ENCODE assay signal across 8 cellular contexts in the genomic region with DNA sequence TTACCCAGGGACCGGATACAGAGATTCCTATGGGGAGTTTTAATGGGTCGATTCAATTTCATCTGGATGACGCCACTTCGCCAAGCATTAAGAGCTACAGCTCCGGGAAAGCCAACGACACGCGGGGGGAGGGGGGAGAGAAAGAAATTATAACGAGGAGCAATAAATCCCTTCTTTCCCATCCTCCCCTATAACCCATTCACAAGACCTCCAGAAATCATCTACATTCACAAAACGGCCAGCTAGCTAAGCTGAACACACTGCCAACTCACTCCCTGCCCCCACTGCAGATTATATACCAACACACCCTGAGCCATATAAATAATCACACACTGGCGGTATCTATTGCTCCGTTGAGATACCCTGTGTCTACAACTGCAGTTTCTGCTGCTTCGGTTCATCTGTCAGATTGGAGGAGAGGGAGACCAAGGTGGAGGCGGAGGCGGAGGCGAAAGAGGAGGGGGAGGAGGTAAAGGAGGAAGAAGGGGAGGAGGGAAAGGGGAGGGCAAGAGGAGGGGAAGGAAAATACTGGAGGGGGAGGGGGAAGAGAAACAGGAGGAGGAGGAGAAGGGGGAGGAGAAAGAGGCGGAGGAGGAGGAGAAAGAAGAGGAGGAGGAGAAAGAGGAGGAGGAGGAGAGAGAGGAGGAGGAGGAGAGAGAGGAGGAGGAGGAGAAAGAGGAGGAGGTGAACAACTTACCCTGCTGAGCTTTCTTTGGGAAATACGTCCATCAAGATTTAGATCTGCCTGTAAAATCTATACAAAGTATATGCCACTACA.
DNase-seq lines count a peak whose midpoint lies in the region; ATAC-seq and TF ChIP-seq lines count a peak whose summit lies in the region.

No MANE protein-coding gene starts in this region.

- H3K9me3 Mint-ChIP-seq in naive thymus-derived CD8-positive, alpha-beta T cell: peaks cover 0 to 12% (median 0%) of the 10 kb centered on the region in 9 donors

- peaks cover 0 to 4% (median 0%) of the 10 kb centered on the region in 3 donors for H3K36me3 Mint-ChIP-seq in naive thymus-derived CD8-positive, alpha-beta T cell

- DNase-seq in ELF-1 (ENCODE audit: low read depth, low spot score) (peak; percentile 64), NCI-H1436 treated with DMSO at 0.1 percent for 48 hours (lab: John Stamatoyannopoulos, UW) (peak; percentile 22), fibroblast of gingiva (ENCODE audit: low read depth) (peak; percentile 74), upper lobe of right lung (peak; percentile 60)
- peak; percentile 21 for DNase-seq in activated CD8-positive, alpha-beta memory T cell treated with anti-CD3 and anti-CD28 coated beads, Interleukin-2, amount 50 U/mL, for 4 hours
- DNase-seq in naive thymus-derived CD8-positive, alpha-beta T cell: peak in 6 of 10 donors; percentile 1 to 11 (median 4)

- H3K36me3 ChIP-seq in upper lobe of right lung: no peaks in the 10 kb centered on the region

- H3K4me1 Mint-ChIP-seq in naive thymus-derived CD8-positive, alpha-beta T cell: peaks cover 0 to 14% (median 7%) of the 10 kb centered on the region in 4 donors

- no peaks in the 10 kb centered on the region for H3K4me1 ChIP-seq in upper lobe of right lung

- intact Hi-C loops in upper lobe of right lung (cut with DNase I): no loop called here

- POLR2A ChIA-PET in naive thymus-derived CD8-positive, alpha-beta T cell (lab: Charles Lee): no interaction called here

- no peak overlapping the region for H3K27ac ChIP-seq in upper lobe of right lung

- H3K27ac Mint-ChIP-seq in naive thymus-derived CD8-positive, alpha-beta T cell: peak overlapping the region in 5 of 10 donors; percentile 11 to 83 (median 44)

- no peaks in the 10 kb centered on the region for H3K27me3 ChIP-seq in upper lobe of right lung

- H3K4me3 ChIP-seq in upper lobe of right lung: peak overlapping the region; percentile 43

- no peaks in the 10 kb centered on the region for H3K27me3 Mint-ChIP-seq in naive thymus-derived CD8-positive, alpha-beta T cell

- TF ChIP-seq CTCF in upper lobe of right lung (IDR thresholded peaks at IDR 0.05): no peak

- peak overlapping the region; percentile 73 to 89 (median 82) for H3K4me3 Mint-ChIP-seq in naive thymus-derived CD8-positive, alpha-beta T cell

- peak; percentile 47 to 52 for ATAC-seq in naive thymus-derived CD8-positive, alpha-beta T cell
- peak; percentile 86 for ATAC-seq in upper lobe of right lung
- no peak for ATAC-seq in HG03378 (IDR thresholded peaks at IDR 0.05; ENCODE audit: unreplicated experiment)
- no peak for ATAC-seq in GM18858 (IDR thresholded peaks at IDR 0.05; ENCODE audit: unreplicated experiment)

- H3K9me3 ChIP-seq in upper lobe of right lung: no peaks in the 10 kb centered on the region

Comparison
In these comparisons a context has a peak if more than half of its experiments do, and no peak if none do; other contexts are left out.
1. DNase-seq: peak in every context shown above with its lines; median percentile 74 in fibroblast of gingiva; 64 in ELF-1; 60 in upper lobe of right lung; 22 in NCI-H1436 treated with DMSO at 0.1 percent for 48 hours; 21 in activated CD8-positive, alpha-beta memory T cell treated with anti-CD3 and anti-CD28 coated beads, Interleukin-2, amount 50 U/mL, for 4 hours; 4 in naive thymus-derived CD8-positive, alpha-beta T cell.
2. ATAC-seq: peak in naive thymus-derived CD8-positive, alpha-beta T cell (2 of 2) and upper lobe of right lung (single experiment); none in HG03378 (single experiment) and GM18858 (single experiment).